8 cellular contexts compared by ENCODE assay signal in genomic region chr14:21525571-21525970, GRCh38. TPM values are rescaled to one million over a fixed set of nuclear protein-coding genes. Genes with fewer than 3 reads are reported as not detected.
DNase-seq lines count a peak whose midpoint lies in the region; ATAC-seq and TF ChIP-seq lines count a peak whose summit lies in the region.

No MANE protein-coding gene starts in this region.

- ATAC-seq in gastroesophageal sphincter (peak; percentile 31), HG02870 (IDR thresholded peaks at IDR 0.05; ENCODE audit: unreplicated experiment) (no peak)

- H3K27ac ChIP-seq in gastroesophageal sphincter = peak overlapping the region; percentile 22 to 85 (median 82)
- peak overlapping the region; percentile 62 to 65 for H3K27ac ChIP-seq in prostate gland

- intact Hi-C loops in prostate gland (cut with DNase I) = no loop called here

- H3K4me1 Mint-ChIP-seq in T-helper 2 cell treated with Interferon-gamma antibody and Interleukin-4, amounts not matched to agents 5 μg/mL and 100 μg/mL, for 36 hours (ENCODE audit: low read depth) = peaks cover 14% of the 10 kb centered on the region

- peaks cover 0 to 21% of the 10 kb centered on the region in 2 donors for H3K36me3 ChIP-seq in gastroesophageal sphincter
- no peaks in the 10 kb centered on the region for H3K36me3 ChIP-seq in prostate gland

- H3K36me3 Mint-ChIP-seq in T-helper 2 cell treated with Interferon-gamma antibody and Interleukin-4, amounts not matched to agents 5 μg/mL and 100 μg/mL, for 36 hours (ENCODE audit: low read depth) = no peaks in the 10 kb centered on the region

- H3K4me3 ChIP-seq in gastroesophageal sphincter (peak overlapping the region; percentile 71 to 80), prostate gland (peak overlapping the region; percentile 69 to 75)

- 60% methylated on average over 1 of the region's 12 CpGs; no CpG with 5 or more reads in 1 of the 2 donors for WGBS in gastroesophageal sphincter (ENCODE audit: low coverage in 1 of 2), 2 donors
- WGBS in prostate gland = 16% methylated on average over 12 of the region's 12 CpGs

- no peaks in the 10 kb centered on the region for H3K27me3 ChIP-seq in gastroesophageal sphincter
- H3K27me3 ChIP-seq in prostate gland (replicated peaks; ENCODE audit: insufficient read depth) = no peaks in the 10 kb centered on the region

- TF ChIP-seq POLR2A in gastroesophageal sphincter (IDR thresholded peaks at IDR 0.05) = no peak
- TF ChIP-seq POLR2A in prostate gland (IDR thresholded peaks at IDR 0.05) = no peak

- no peak for TF ChIP-seq EP300 in gastroesophageal sphincter (IDR thresholded peaks at IDR 0.05)

- H3K9me3 Mint-ChIP-seq in T-helper 2 cell treated with Interferon-gamma antibody and Interleukin-4, amounts not matched to agents 5 μg/mL and 100 μg/mL, for 36 hours = no peaks in the 10 kb centered on the region

- H3K9me3 ChIP-seq in gastroesophageal sphincter (no peaks in the 10 kb centered on the region), prostate gland (no peaks in the 10 kb centered on the region)

- peaks cover 3% of the 10 kb centered on the region for H3K27me3 Mint-ChIP-seq in T-helper 2 cell treated with Interferon-gamma antibody and Interleukin-4, amounts not matched to agents 5 μg/mL and 100 μg/mL, for 36 hours (ENCODE audit: low read depth)

- H3K27ac Mint-ChIP-seq in T-helper 2 cell treated with Interferon-gamma antibody and Interleukin-4, amounts not matched to agents 5 μg/mL and 100 μg/mL, for 36 hours = peak overlapping the region; percentile 69

- no peak for TF ChIP-seq CTCF in gastroesophageal sphincter (IDR thresholded peaks at IDR 0.05)
- no peak for TF ChIP-seq CTCF in prostate gland (IDR thresholded peaks at IDR 0.05)
- no peak for TF ChIP-seq CTCF in GM10266 (IDR thresholded peaks at IDR 0.05; ENCODE audit: control insufficient read depth, insufficient read depth, low read depth, missing control alignments)

- peak; percentile 1 for DNase-seq in DMS53 (lab: John Stamatoyannopoulos, UW)
- DNase-seq in DMS53 treated with DMSO at 0.1 percent for 48 hours (lab: John Stamatoyannopoulos, UW; ENCODE audit: unreplicated experiment) = no peak
- no peak for DNase-seq in T-helper 2 cell treated with Interferon-gamma antibody and Interleukin-4, amounts not matched to agents 5 μg/mL and 100 μg/mL, for 36 hours (ENCODE audit: low spot score)
- no peak for DNase-seq in prostate gland (ENCODE audit: low spot score)
- DNase-seq in NCI-H1930 (lab: John Stamatoyannopoulos, UW) = no peak
- DNase-seq in GM10266 (ENCODE audit: extremely low spot score) = no peak

- peak overlapping the region; percentile 85 for H3K4me3 Mint-ChIP-seq in T-helper 2 cell treated with Interferon-gamma antibody and Interleukin-4, amounts not matched to agents 5 μg/mL and 100 μg/mL, for 36 hours

- peaks cover 0 to 26% (median 6%) of the 10 kb centered on the region in 3 donors for H3K4me1 ChIP-seq in gastroesophageal sphincter
- no peaks in the 10 kb centered on the region for H3K4me1 ChIP-seq in prostate gland (replicated peaks)

RNA-seq across cellular contexts. Expression of gene SALL2, which starts 0.6 kb away (rescaled TPM):
- total RNA-seq in gastroesophageal sphincter (10 to 100 TPM; 14.7 to 23.8 (median 21.8) TPM), prostate gland (10 to 100 TPM in 1 of 2 donors, 1 to 10 TPM in 1; 8.1 to 10.2 TPM)

RNA-seq across cellular contexts. Expression of gene METTL3, which starts 14.4 kb away (rescaled TPM):
- total RNA-seq in gastroesophageal sphincter = 10 to 100 TPM; 31.9 to 73.0 (median 48.6) TPM
- total RNA-seq in prostate gland = 10 to 100 TPM; 48.3 to 71.5 TPM

RNA-seq across cellular contexts. Expression of gene TOX4, which starts 48.6 kb away (rescaled TPM):
- total RNA-seq in gastroesophageal sphincter (10 to 100 TPM; 39.8 to 82.4 (median 62.3) TPM), prostate gland (10 to 100 TPM; 53.2 to 58.2 TPM)

RNA-seq across cellular contexts. Expression of gene RAB2B, which starts 48.8 kb away (rescaled TPM):
- total RNA-seq in gastroesophageal sphincter = 10 to 100 TPM; 28.3 to 44.8 (median 29.7) TPM
- total RNA-seq in prostate gland = 10 to 100 TPM; 25.1 to 35.9 TPM

RNA-seq across cellular contexts. Expression of gene OR10G3, which starts 54.3 kb away (rescaled TPM):
- total RNA-seq in gastroesophageal sphincter = not detected
- not detected for total RNA-seq in prostate gland
